Comparison of ENCODE assay signal across 34 cellular contexts in the genomic region with DNA sequence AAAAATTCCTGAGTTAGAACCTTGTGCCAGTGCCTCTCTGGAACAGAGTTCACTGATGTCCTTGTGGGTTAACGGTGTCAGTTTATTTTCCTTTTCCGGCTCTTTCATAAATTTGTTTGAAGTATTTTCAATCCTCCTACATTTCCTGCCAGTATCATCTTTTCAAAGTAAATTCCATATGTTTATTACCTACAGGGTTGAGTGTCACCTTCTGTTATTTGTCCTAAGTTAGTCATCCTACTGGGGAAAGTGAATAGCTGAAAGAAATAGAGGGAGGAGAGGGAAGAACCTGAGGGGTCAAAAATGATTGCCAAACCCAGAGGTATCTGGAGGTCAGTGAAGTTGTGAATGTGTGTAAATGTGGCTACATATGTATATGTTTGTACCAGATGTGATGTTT.
"Had no signal": no experiment of that assay in that cellular context is flagged by ENCODE, and none has a peak within 500 bp of the region (broad histone marks: within the 10 kb centered on the region; RNA-seq: fewer than 3 reads in every experiment).

No MANE protein-coding gene starts in this region.

- H3K4me3 ChIP-seq: MG63 had no signal

- H3K27me3 ChIP-seq: MG63 had no signal

- H3K4me2 ChIP-seq: KMS-11 had no signal

- DNase-seq: Karpas-422, MG63, MM.1S, MV-4-11, NCI-H1048, NCI-H1092, NCI-H1092 treated with DMSO at 0.1 percent for 48 hours, NCI-H1105, NCI-H1105 treated with DMSO at 0.1 percent for 48 hours, NCI-H1417, NCI-H1417 treated with DMSO at 0.1 percent for 48 hours, NCI-H1436, NCI-H1436 treated with DMSO at 0.1 percent for 48 hours, NCI-H146, NCI-H1694, NCI-H1694 treated with DMSO at 0.1 percent for 48 hours, NCI-H187, NCI-H187 treated with DMSO at 0.1 percent for 48 hours, NCI-H1930, NCI-H2029, NCI-H2029 treated with DMSO at 0.1 percent for 48 hours, NCI-H2081, NCI-H2081 treated with DMSO at 0.1 percent for 48 hours, NCI-H2107, NCI-H2171, NCI-H2171 treated with DMSO at 0.1 percent for 48 hours, NCI-H2227 treated with DMSO at 0.1 percent for 48 hours, NCI-H226, NCI-H345, NCI-H446, NCI-H446 treated with DMSO at 0.1 percent for 48 hours, NCI-H510A, NCI-H510A treated with DMSO at 0.1 percent for 48 hours had no signal

- H3K36me3 ChIP-seq: MG63 had no signal

- H3K27ac ChIP-seq: KMS-11 had no signal

- H3K9ac ChIP-seq: KMS-11 had no signal
